Comparison of ENCODE assay signal across 26 cellular contexts in genomic region chr5:125185740-125186139, GRCh38.
"Had no signal": no experiment of that assay in that cellular context is flagged by ENCODE, and none has a peak within 500 bp of the region (broad histone marks: within the 10 kb centered on the region; RNA-seq: fewer than 3 reads in every experiment).

No MANE protein-coding gene starts in this region.

- H3K9me3 ChIP-seq: ovary, psoas muscle, right lobe of liver, sigmoid colon, stomach, thoracic aorta, thyroid gland, upper lobe of left lung, vagina had no signal

- H3K27me3 ChIP-seq: ovary, right lobe of liver, sigmoid colon, stomach, thyroid gland, tibial nerve, upper lobe of left lung, vagina had no signal

- H3K4me1 Mint-ChIP-seq: natural killer cell; stimulated activated effector memory CD8-positive, alpha-beta T cell treated with anti-CD3 and anti-CD28 coated beads, Interleukin-12 subunit alpha, Interleukin-12 subunit beta, amount 100 ng/mL, for 72 hours had no signal

- H3K9me3 Mint-ChIP-seq: natural killer cell; nephron; stimulated activated naive B cell treated with anti-CD40 and anti-IgM and Interleukin-4, amounts not matched to agents 10 μg/mL and 1 μg/mL and 100 μg/mL, for 72 hours; stimulated activated naive CD8-positive, alpha-beta T cell treated with anti-CD3 and anti-CD28 coated beads, Interleukin-15, Interleukin-2, amounts not matched to agents 100 ng/mL and 50 ng/mL, for 24 hours had no signal

- H3K4me3 ChIP-seq: ovary, psoas muscle, right lobe of liver, sigmoid colon, stomach, thoracic aorta, thyroid gland, tibial nerve, upper lobe of left lung, vagina had no signal

- H3K27me3 Mint-ChIP-seq: progenitor cell of endocrine pancreas; stimulated activated naive CD8-positive, alpha-beta T cell treated with anti-CD3 and anti-CD28 coated beads, Interleukin-15, Interleukin-2, amounts not matched to agents 100 ng/mL and 50 ng/mL, for 24 hours had no signal

- H3K4me1 ChIP-seq: right lobe of liver, sigmoid colon, stomach, thyroid gland, tibial nerve, upper lobe of left lung, vagina had no signal

- H3K27ac Mint-ChIP-seq: natural killer cell; nephron; progenitor cell of endocrine pancreas; stimulated activated effector memory CD8-positive, alpha-beta T cell treated with anti-CD3 and anti-CD28 coated beads, Interleukin-12 subunit alpha, Interleukin-12 subunit beta, amount 100 ng/mL, for 72 hours; stimulated activated naive B cell treated with anti-CD40 and anti-IgM and Interleukin-4, amounts not matched to agents 10 μg/mL and 1 μg/mL and 100 μg/mL, for 72 hours; stimulated activated naive CD8-positive, alpha-beta T cell treated with anti-CD3 and anti-CD28 coated beads, Interleukin-15, Interleukin-2, amounts not matched to agents 100 ng/mL and 50 ng/mL, for 24 hours had no signal

- H3K4me3 Mint-ChIP-seq: natural killer cell; nephron; stimulated activated effector memory CD8-positive, alpha-beta T cell treated with anti-CD3 and anti-CD28 coated beads, Interleukin-12 subunit alpha, Interleukin-12 subunit beta, amount 100 ng/mL, for 72 hours; stimulated activated naive B cell treated with anti-CD40 and anti-IgM and Interleukin-4, amounts not matched to agents 10 μg/mL and 1 μg/mL and 100 μg/mL, for 72 hours; stimulated activated naive CD8-positive, alpha-beta T cell treated with anti-CD3 and anti-CD28 coated beads, Interleukin-15, Interleukin-2, amounts not matched to agents 100 ng/mL and 50 ng/mL, for 24 hours had no signal

- DNase-seq: natural killer cell; occipital lobe; ovary; posterior cingulate gyrus; psoas muscle; right lobe of liver; sigmoid colon; small intestine; stimulated activated CD4-positive, alpha-beta T cell treated with anti-CD3 and anti-CD28 coated beads, Interleukin-15, amount 100 ng/mL, for 24 hours; stimulated activated CD4-positive, alpha-beta T cell treated with anti-CD3 and anti-CD28 coated beads, Interleukin-2, amount 100 ng/mL, for 24 hours; stimulated activated CD4-positive, alpha-beta T cell treated with anti-CD3 and anti-CD28 coated beads, Interleukin-2, amount 100 ng/mL, for 48 hours; stimulated activated CD4-positive, alpha-beta T cell treated with anti-CD3 and anti-CD28 coated beads, Interleukin-4, amount 100 ng/mL, for 24 hours; stimulated activated naive B cell treated with anti-CD40 and anti-IgM and Interleukin-4, amounts not matched to agents 10 μg/mL and 1 μg/mL and 100 μg/mL, for 72 hours; stimulated activated naive CD4-positive, alpha-beta T cell treated with Interleukin-2 at 50 U/mL for 16 hours; stomach; thyroid gland; upper lobe of left lung had no signal

- ATAC-seq: right cardiac atrium; right lobe of liver; stimulated activated effector memory CD8-positive, alpha-beta T cell treated with anti-CD3 and anti-CD28 coated beads, Interleukin-12 subunit alpha, Interleukin-12 subunit beta, amount 100 ng/mL, for 72 hours; stimulated activated naive B cell treated with anti-CD40 and anti-IgM and Interleukin-4, amounts not matched to agents 10 μg/mL and 1 μg/mL and 100 μg/mL, for 72 hours had no signal

- H3K9ac ChIP-seq: parathyroid adenoma had no signal

- H3K79me2 ChIP-seq: parathyroid adenoma had no signal

- H2AFZ ChIP-seq: parathyroid adenoma had no signal

- H3K27ac ChIP-seq: ovary, right lobe of liver, sigmoid colon, stomach, thoracic aorta, thyroid gland, tibial nerve, upper lobe of left lung, vagina had no signal

- H3K36me3 ChIP-seq: ovary, right lobe of liver, sigmoid colon, stomach, thoracic aorta, thyroid gland, tibial nerve, upper lobe of left lung, vagina had no signal

- H3K36me3 Mint-ChIP-seq: natural killer cell; stimulated activated effector memory CD8-positive, alpha-beta T cell treated with anti-CD3 and anti-CD28 coated beads, Interleukin-12 subunit alpha, Interleukin-12 subunit beta, amount 100 ng/mL, for 72 hours; stimulated activated naive B cell treated with anti-CD40 and anti-IgM and Interleukin-4, amounts not matched to agents 10 μg/mL and 1 μg/mL and 100 μg/mL, for 72 hours had no signal
